15 cellular contexts compared by ENCODE assay signal in the genomic region with DNA sequence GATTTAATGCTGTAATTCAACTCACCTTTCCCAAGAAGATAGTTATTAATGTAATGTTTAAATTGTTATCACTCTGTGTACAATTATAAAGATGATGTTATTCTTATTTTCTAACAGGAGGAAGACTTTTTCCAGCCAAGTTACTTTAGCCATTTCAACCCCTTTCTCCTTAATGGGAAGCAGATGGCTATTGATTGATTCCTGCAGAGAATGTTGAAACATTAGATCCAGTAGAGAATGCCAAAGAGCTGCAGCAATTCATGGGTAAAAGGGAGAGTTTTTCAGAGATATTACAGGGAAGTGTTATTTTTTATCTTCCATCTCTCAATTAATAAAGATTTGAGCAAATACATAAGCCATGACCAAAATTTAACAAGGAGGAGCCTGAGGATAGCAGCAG. TPM values are rescaled to one million over a fixed set of nuclear protein-coding genes. Genes with fewer than 3 reads are reported as not detected.
DNase-seq lines count a peak whose midpoint lies in the region; ATAC-seq and TF ChIP-seq lines count a peak whose summit lies in the region.
"Had no signal": no experiment of that assay in that cellular context is flagged by ENCODE, and none has a peak within 500 bp of the region (broad histone marks: within the 10 kb centered on the region; RNA-seq: fewer than 3 reads in every experiment).

No MANE protein-coding gene starts in this region.

- peaks cover 15% of the 10 kb centered on the region for H3K4me1 Mint-ChIP-seq in mesothelial cell of epicardium
- H3K4me1 Mint-ChIP-seq in type B pancreatic cell (ENCODE audit: unreplicated experiment) = peaks cover 27% of the 10 kb centered on the region
- no peaks in the 10 kb centered on the region for H3K4me1 Mint-ChIP-seq in activated naive CD4-positive, alpha-beta T cell treated with anti-CD3 and anti-CD28 coated beads, Interleukin-2, amount 10 ng/mL, durations not matched to agents 7 days and 5 days
- no peaks in the 10 kb centered on the region for H3K4me1 Mint-ChIP-seq in activated T-cell treated with anti-CD3 and anti-CD28 coated beads, Interleukin-2, amount 50 U/mL, for 4 hours (ENCODE audit: low read depth)

- H3K4me3 Mint-ChIP-seq in mesothelial cell of epicardium (no peak overlapping the region), type B pancreatic cell (peak overlapping the region; percentile 12)
- no peak overlapping the region for H3K4me3 Mint-ChIP-seq in activated naive CD4-positive, alpha-beta T cell treated with anti-CD3 and anti-CD28 coated beads, Interleukin-2, amount 10 ng/mL, durations not matched to agents 7 days and 5 days
- H3K4me3 Mint-ChIP-seq in activated T-cell treated with anti-CD3 and anti-CD28 coated beads, Interleukin-2, amount 50 U/mL, for 4 hours = no peak overlapping the region

- DNase-seq in NCI-H446 treated with DMSO at 0.1 percent for 48 hours (lab: John Stamatoyannopoulos, UW) (peak; percentile 88), colonic mucosa (no peak), mesothelial cell of epicardium (ENCODE audit: low spot score in 2 of 2, unreplicated experiment in 2 of 2) (no peak), type B pancreatic cell (ENCODE audit: extremely low spot score, unreplicated experiment) (no peak), dermis blood vessel endothelial cell (no peak)
- DNase-seq in activated naive CD4-positive, alpha-beta T cell treated with anti-CD3 and anti-CD28 coated beads, Interleukin-2, amount 10 ng/mL, durations not matched to agents 7 days and 5 days = no peak
- DNase-seq in activated T-cell treated with anti-CD3 and anti-CD28 coated beads, Interleukin-2, amount 50 U/mL, for 4 hours = no peak
- DNase-seq: C1 segment of cervical spinal cord; HCEC 1CT; KG1; NCI-H1092; NCI-H1930; NCI-H526; NK-92 treated with Interleukin-12 subunit alpha and Interleukin-12 subunit beta, amount 100 ng/mL, for 24 hours had no signal

- H3K36me3 Mint-ChIP-seq in mesothelial cell of epicardium (peaks cover 6% of the 10 kb centered on the region), type B pancreatic cell (no peaks in the 10 kb centered on the region)
- no peaks in the 10 kb centered on the region for H3K36me3 Mint-ChIP-seq in activated naive CD4-positive, alpha-beta T cell treated with anti-CD3 and anti-CD28 coated beads, Interleukin-2, amount 10 ng/mL, durations not matched to agents 7 days and 5 days
- H3K36me3 Mint-ChIP-seq in activated T-cell treated with anti-CD3 and anti-CD28 coated beads, Interleukin-2, amount 50 U/mL, for 4 hours (ENCODE audit: insufficient read depth) = no peaks in the 10 kb centered on the region

- H3K27ac Mint-ChIP-seq in mesothelial cell of epicardium (peak overlapping the region; percentile 18), type B pancreatic cell (no peak overlapping the region)
- H3K27ac Mint-ChIP-seq in activated naive CD4-positive, alpha-beta T cell treated with anti-CD3 and anti-CD28 coated beads, Interleukin-2, amount 10 ng/mL, durations not matched to agents 7 days and 5 days = no peak overlapping the region

- no peaks in the 10 kb centered on the region for H3K4me1 ChIP-seq in colonic mucosa

- intact Hi-C loops in colonic mucosa (cut with DNase I) = no loop called here

- H3K9ac ChIP-seq in colonic mucosa (ENCODE audit: low read depth in 2 of 2, low read length in 2 of 2) = no peak overlapping the region

- H3K27me3 ChIP-seq in colonic mucosa = no peaks in the 10 kb centered on the region

- H3K4me3 ChIP-seq in colonic mucosa = no peak overlapping the region

- H3K36me3 ChIP-seq in colonic mucosa = no peaks in the 10 kb centered on the region

- H3K9me3 Mint-ChIP-seq in mesothelial cell of epicardium = peaks cover 13% of the 10 kb centered on the region
- peaks cover 14% of the 10 kb centered on the region for H3K9me3 Mint-ChIP-seq in type B pancreatic cell
- no peaks in the 10 kb centered on the region for H3K9me3 Mint-ChIP-seq in activated naive CD4-positive, alpha-beta T cell treated with anti-CD3 and anti-CD28 coated beads, Interleukin-2, amount 10 ng/mL, durations not matched to agents 7 days and 5 days
- H3K9me3 Mint-ChIP-seq in activated T-cell treated with anti-CD3 and anti-CD28 coated beads, Interleukin-2, amount 50 U/mL, for 4 hours = no peaks in the 10 kb centered on the region

- no peak for ATAC-seq in activated T-cell treated with anti-CD3 and anti-CD28 coated beads, Interleukin-2, amount 50 U/mL, for 4 hours

- no peaks in the 10 kb centered on the region for H3K9me3 ChIP-seq in colonic mucosa

- H3K27ac ChIP-seq in colonic mucosa = peak overlapping the region; percentile 68

- H3K27me3 Mint-ChIP-seq in mesothelial cell of epicardium (ENCODE audit: low read depth) (no peaks in the 10 kb centered on the region), type B pancreatic cell (no peaks in the 10 kb centered on the region)
- H3K27me3 Mint-ChIP-seq in activated naive CD4-positive, alpha-beta T cell treated with anti-CD3 and anti-CD28 coated beads, Interleukin-2, amount 10 ng/mL, durations not matched to agents 7 days and 5 days = no peaks in the 10 kb centered on the region
- no peaks in the 10 kb centered on the region for H3K27me3 Mint-ChIP-seq in activated T-cell treated with anti-CD3 and anti-CD28 coated beads, Interleukin-2, amount 50 U/mL, for 4 hours (ENCODE audit: low read depth)

- TF ChIP-seq CTCF in colonic mucosa (IDR thresholded peaks at IDR 0.05) (no peak), mesothelial cell of epicardium (IDR thresholded peaks at IDR 0.05; ENCODE audit: unreplicated experiment) (no peak), type B pancreatic cell (conservative IDR thresholded peaks at IDR 0.05) (no peak)

- CTCF ChIA-PET in activated naive CD4-positive, alpha-beta T cell treated with anti-CD3 and anti-CD28 coated beads, Interleukin-2, amount 10 ng/mL, durations not matched to agents 7 days and 5 days (lab: Charles Lee) = no interaction called here

RNA-seq across cellular contexts. Expression of a gene that starts 17.7 kb away (rescaled TPM):
- total RNA-seq in colonic mucosa (10 to 100 TPM; 21.3 to 32.6 TPM), mesothelial cell of epicardium (1.2 to 1.4 TPM (median 1.2 TPM) in 3 replicates), type B pancreatic cell (ENCODE audit: low replicate concordance) (2.5 and 12.4 TPM in 2 replicates), dermis blood vessel endothelial cell (not detected in 2 replicates)
- total RNA-seq in activated T-cell treated with anti-CD3 and anti-CD28 coated beads, Interleukin-2, amount 50 U/mL, for 4 hours = not detected
- total RNA-seq: MCF 10A had no signal

RNA-seq across cellular contexts. Expression of a gene that starts 49.1 kb away (rescaled TPM):
- total RNA-seq in colonic mucosa = not detected
- not detected in 3 replicates for total RNA-seq in mesothelial cell of epicardium
- not detected in 2 replicates for total RNA-seq in type B pancreatic cell (ENCODE audit: low replicate concordance)
- total RNA-seq in activated T-cell treated with anti-CD3 and anti-CD28 coated beads, Interleukin-2, amount 50 U/mL, for 4 hours = not detected
- total RNA-seq in dermis blood vessel endothelial cell = not detected in 2 replicates
- total RNA-seq: MCF 10A had no signal

RNA-seq across cellular contexts. Expression of a gene that starts 55.7 kb away (rescaled TPM):
- not detected for total RNA-seq in colonic mucosa
- total RNA-seq in mesothelial cell of epicardium = not detected in 3 replicates
- not detected in 2 replicates for total RNA-seq in type B pancreatic cell (ENCODE audit: low replicate concordance)
- not detected for total RNA-seq in activated T-cell treated with anti-CD3 and anti-CD28 coated beads, Interleukin-2, amount 50 U/mL, for 4 hours
- total RNA-seq in dermis blood vessel endothelial cell = not detected in 2 replicates
- total RNA-seq: MCF 10A had no signal
